2 cellular contexts compared by ENCODE assay signal in genomic region chr5:173924899-173925298, GRCh38.
TF ChIP-seq lines count a peak whose summit lies in the region.

No MANE protein-coding gene starts in this region.

TF ChIP-seq in IMR-90, 13 proteins besides CTCF, POLR2A, EP300 and RAD21:
- TF ChIP-seq BHLHE40 (IDR thresholded peaks at IDR 0.05; ENCODE audit: low read depth, low read length) (no peak), CHD1 (IDR thresholded peaks at IDR 0.05; ENCODE audit: low read depth, low read length) (no peak), CEBPB (IDR thresholded peaks at IDR 0.05; ENCODE audit: low read depth, low read length) (no peak), MAZ (IDR thresholded peaks at IDR 0.05; ENCODE audit: borderline replicate concordance, low read depth, low read length) (no peak), NFE2L2 (IDR thresholded peaks at IDR 0.05; ENCODE audit: low read depth, low read length) (no peak), ELK1 (IDR thresholded peaks at IDR 0.05; ENCODE audit: borderline replicate concordance, low read depth, low read length) (no peak), FOS (IDR thresholded peaks at IDR 0.05; ENCODE audit: low read depth, low read length) (no peak), USF2 (IDR thresholded peaks at IDR 0.05; ENCODE audit: low read depth, low read length) (no peak), RFX5 (IDR thresholded peaks at IDR 0.05; ENCODE audit: low read depth, low read length) (no peak), MXI1 (IDR thresholded peaks at IDR 0.05; ENCODE audit: borderline replicate concordance, low read depth, low read length) (no peak), MAFK (IDR thresholded peaks at IDR 0.05; ENCODE audit: low read depth, low read length) (no peak)

TF ChIP-seq in K562, 482 proteins besides CTCF, POLR2A, EP300 and RAD21:
- no peak for TF ChIP-seq SMAD1 (IDR thresholded peaks at IDR 0.05; ENCODE audit: low read depth, low read length, partially characterized antibody)
- TF ChIP-seq NFATC3 (IDR thresholded peaks at IDR 0.05), result no peak
- TF ChIP-seq TAF7 (tag; IDR thresholded peaks at IDR 0.05), result no peak
- TF ChIP-seq TAF1 (IDR thresholded peaks at IDR 0.05; ENCODE audit: control insufficient read depth, extremely low read depth, insufficient read depth, low read length, severe bottlenecking), result no peak
- no peak for TF ChIP-seq AFF1 (IDR thresholded peaks at IDR 0.05; ENCODE audit: low read depth in 1 of 2, partially characterized antibody in 2 of 2)
- TF ChIP-seq ZNF124 (CRISPR knock-in tag; IDR thresholded peaks at IDR 0.05), result no peak
- no peak for TF ChIP-seq ZNF57 (CRISPR knock-in tag; IDR thresholded peaks at IDR 0.05)
- no peak for TF ChIP-seq HINFP (tag; conservative IDR thresholded peaks at IDR 0.05; ENCODE audit: low read depth)
